Comparison of ENCODE assay signal across 2 cellular contexts in genomic region chr5:16888694-16889124, GRCh38.
TF ChIP-seq lines count a peak whose summit lies in the region.

No MANE protein-coding gene starts in this region.

TF ChIP-seq in SK-N-SH treated with all-trans-retinoic acid at 6 μM for 48 hours, 23 proteins besides CTCF, POLR2A, EP300 and RAD21 (continued from another document):
- no peak for TF ChIP-seq PATZ1 (CRISPR knock-in tag; IDR thresholded peaks at IDR 0.05; ENCODE audit: borderline replicate concordance)
- TF ChIP-seq, protein P1, sequence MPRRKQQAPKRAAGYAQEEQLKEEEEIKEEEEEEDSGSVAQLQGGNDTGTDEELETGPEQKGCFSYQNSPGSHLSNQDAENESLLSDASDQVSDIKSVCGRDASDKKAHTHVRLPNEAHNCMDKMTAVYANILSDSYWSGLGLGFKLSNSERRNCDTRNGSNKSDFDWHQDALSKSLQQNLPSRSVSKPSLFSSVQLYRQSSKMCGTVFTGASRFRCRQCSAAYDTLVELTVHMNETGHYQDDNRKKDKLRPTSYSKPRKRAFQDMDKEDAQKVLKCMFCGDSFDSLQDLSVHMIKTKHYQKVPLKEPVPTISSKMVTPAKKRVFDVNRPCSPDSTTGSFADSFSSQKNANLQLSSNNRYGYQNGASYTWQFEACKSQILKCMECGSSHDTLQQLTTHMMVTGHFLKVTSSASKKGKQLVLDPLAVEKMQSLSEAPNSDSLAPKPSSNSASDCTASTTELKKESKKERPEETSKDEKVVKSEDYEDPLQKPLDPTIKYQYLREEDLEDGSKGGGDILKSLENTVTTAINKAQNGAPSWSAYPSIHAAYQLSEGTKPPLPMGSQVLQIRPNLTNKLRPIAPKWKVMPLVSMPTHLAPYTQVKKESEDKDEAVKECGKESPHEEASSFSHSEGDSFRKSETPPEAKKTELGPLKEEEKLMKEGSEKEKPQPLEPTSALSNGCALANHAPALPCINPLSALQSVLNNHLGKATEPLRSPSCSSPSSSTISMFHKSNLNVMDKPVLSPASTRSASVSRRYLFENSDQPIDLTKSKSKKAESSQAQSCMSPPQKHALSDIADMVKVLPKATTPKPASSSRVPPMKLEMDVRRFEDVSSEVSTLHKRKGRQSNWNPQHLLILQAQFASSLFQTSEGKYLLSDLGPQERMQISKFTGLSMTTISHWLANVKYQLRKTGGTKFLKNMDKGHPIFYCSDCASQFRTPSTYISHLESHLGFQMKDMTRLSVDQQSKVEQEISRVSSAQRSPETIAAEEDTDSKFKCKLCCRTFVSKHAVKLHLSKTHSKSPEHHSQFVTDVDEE (CRISPR knock-in tag; IDR thresholded peaks at IDR 0.05): no peak

TF ChIP-seq in GM23338, 12 proteins besides CTCF, POLR2A, EP300 and RAD21 (continued from another document):
- TF ChIP-seq ZNF462 (CRISPR knock-in tag; IDR thresholded peaks at IDR 0.05) (no peak), EZH2phosphoT487 (IDR thresholded peaks at IDR 0.05; ENCODE audit: unreplicated experiment) (no peak), POLR2AphosphoS5 (IDR thresholded peaks at IDR 0.05; ENCODE audit: low read depth) (no peak)
